Comparison of ENCODE assay signal across 36 cellular contexts in the genomic region with DNA sequence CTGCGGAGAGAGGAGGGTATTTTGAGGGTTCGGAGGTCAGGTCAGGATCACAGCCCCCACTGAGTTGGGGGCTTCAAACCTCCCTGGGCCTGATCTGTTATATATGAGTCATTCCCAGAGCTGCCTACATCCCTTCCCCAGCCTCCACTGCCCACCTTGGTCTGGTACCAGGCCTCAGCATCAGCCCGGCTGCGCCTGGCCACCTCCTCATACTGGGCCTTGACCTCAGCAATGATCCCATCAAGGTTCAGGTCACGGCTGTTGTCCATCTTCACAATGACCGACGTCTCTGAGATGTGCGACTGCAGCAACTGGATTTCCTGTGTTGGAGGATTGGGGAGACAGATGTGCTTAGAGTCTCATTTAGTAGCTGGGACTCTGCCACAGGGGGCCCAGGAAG. TPM values are rescaled to one million over a fixed set of nuclear protein-coding genes. Genes with fewer than 3 reads are reported as not detected.
"Had no signal": no experiment of that assay in that cellular context is flagged by ENCODE, and none has a peak within 500 bp of the region (broad histone marks: within the 10 kb centered on the region; RNA-seq: fewer than 3 reads in every experiment).

No MANE protein-coding gene starts in this region.

- ATAC-seq: activated CD8-positive, alpha-beta T cell treated with anti-CD3 and anti-CD28 coated beads for 36 hours; activated naive CD8-positive, alpha-beta T cell treated with anti-CD3 and anti-CD28 coated beads, Interleukin-2, amount 50 U/mL, for 24 hours; activated T-cell treated with anti-CD3 and anti-CD28 coated beads, Interleukin-2, amount 50 U/mL, for 4 hours; body of pancreas had no signal

- H3K4me3 Mint-ChIP-seq: activated B cell treated with CpG ODN at 0.5 μM for 24 hours; activated CD4-positive, alpha-beta memory T cell treated with anti-CD3 and anti-CD28 coated beads for 36 hours; activated CD4-positive, alpha-beta T cell treated with anti-CD3 and anti-CD28 coated beads, Interleukin-2, amount 10 ng/mL, durations not matched to agents 24 days and 14 days; activated CD8-positive, alpha-beta T cell treated with anti-CD3 and anti-CD28 coated beads for 36 hours; activated naive CD4-positive, alpha-beta T cell treated with anti-CD3 and anti-CD28 coated beads, Interleukin-2, amount 10 ng/mL, durations not matched to agents 7 days and 5 days; activated naive CD4-positive, alpha-beta T cell treated with anti-CD3 and anti-CD28 coated beads, Interleukin-2, amount 50 U/mL, for 24 hours; activated naive CD8-positive, alpha-beta T cell; activated naive CD8-positive, alpha-beta T cell treated with anti-CD3 and anti-CD28 coated beads, Interleukin-2, amount 10 ng/mL, durations not matched to agents 7 days and 5 days; activated naive CD8-positive, alpha-beta T cell treated with anti-CD3 and anti-CD28 coated beads, Interleukin-2, amount 50 U/mL, for 24 hours; activated T-cell treated with anti-CD3 and anti-CD28 coated beads, Interleukin-2, amount 50 U/mL, for 4 hours; central memory CD8-positive, alpha-beta T cell; T-helper 1 cell treated with Interleukin-12 subunit alpha and Interleukin-12 subunit beta and Interleukin-4 antibody, amounts not matched to agents 30 μg/mL and 1 μg/mL, for 36 hours; T-helper 2 cell treated with Interferon-gamma antibody and Interleukin-4, amounts not matched to agents 5 μg/mL and 100 μg/mL, for 36 hours had no signal

- H3K9me3 Mint-ChIP-seq: activated B cell treated with CpG ODN at 0.5 μM for 24 hours; activated CD4-positive, alpha-beta memory T cell treated with anti-CD3 and anti-CD28 coated beads for 36 hours; activated CD4-positive, alpha-beta T cell treated with anti-CD3 and anti-CD28 coated beads, Interleukin-2, amount 10 ng/mL, durations not matched to agents 24 days and 14 days; activated CD8-positive, alpha-beta T cell treated with anti-CD3 and anti-CD28 coated beads for 36 hours; activated naive CD4-positive, alpha-beta T cell treated with anti-CD3 and anti-CD28 coated beads, Interleukin-2, amount 10 ng/mL, durations not matched to agents 7 days and 5 days; activated naive CD4-positive, alpha-beta T cell treated with anti-CD3 and anti-CD28 coated beads, Interleukin-2, amount 50 U/mL, for 24 hours; activated naive CD8-positive, alpha-beta T cell treated with anti-CD3 and anti-CD28 coated beads, Interleukin-2, amount 10 ng/mL, durations not matched to agents 7 days and 5 days; activated naive CD8-positive, alpha-beta T cell treated with anti-CD3 and anti-CD28 coated beads, Interleukin-2, amount 50 U/mL, for 24 hours; activated T-cell treated with anti-CD3 and anti-CD28 coated beads, Interleukin-2, amount 50 U/mL, for 4 hours; activated T-helper 2 cell treated with anti-CD3 and anti-CD28 coated beads, Interferon-gamma antibody, Interleukin-2, Interleukin-4, amounts not matched to agents 10 μg/mL and 5 μg/mL and 100 μg/mL, durations not matched to agents 14 hours and 24 hours and 36 hours; central memory CD8-positive, alpha-beta T cell; T-helper 1 cell treated with Interleukin-12 subunit alpha and Interleukin-12 subunit beta and Interleukin-4 antibody, amounts not matched to agents 30 μg/mL and 1 μg/mL, for 36 hours; T-helper 2 cell treated with Interferon-gamma antibody and Interleukin-4, amounts not matched to agents 5 μg/mL and 100 μg/mL, for 36 hours had no signal

- H3K36me3 Mint-ChIP-seq: activated CD4-positive, alpha-beta memory T cell treated with anti-CD3 and anti-CD28 coated beads for 36 hours; activated naive CD4-positive, alpha-beta T cell treated with anti-CD3 and anti-CD28 coated beads, Interleukin-2, amount 10 ng/mL, durations not matched to agents 7 days and 5 days; activated naive CD4-positive, alpha-beta T cell treated with anti-CD3 and anti-CD28 coated beads, Interleukin-2, amount 50 U/mL, for 24 hours; activated naive CD8-positive, alpha-beta T cell; activated naive CD8-positive, alpha-beta T cell treated with anti-CD3 and anti-CD28 coated beads, Interleukin-2, amount 10 ng/mL, durations not matched to agents 7 days and 5 days had no signal

- H3K4me3 ChIP-seq: body of pancreas, cardiac muscle cell had no signal

- H3K4me1 ChIP-seq: body of pancreas had no signal

- H3K27ac Mint-ChIP-seq: activated B cell treated with CpG ODN at 0.5 μM for 24 hours; activated CD4-positive, alpha-beta memory T cell treated with anti-CD3 and anti-CD28 coated beads for 36 hours; activated CD4-positive, alpha-beta T cell treated with anti-CD3 and anti-CD28 coated beads, Interleukin-2, amount 10 ng/mL, durations not matched to agents 24 days and 14 days; activated CD8-positive, alpha-beta T cell treated with anti-CD3 and anti-CD28 coated beads for 36 hours; activated naive CD4-positive, alpha-beta T cell treated with anti-CD3 and anti-CD28 coated beads, Interleukin-2, amount 10 ng/mL, durations not matched to agents 7 days and 5 days; activated naive CD4-positive, alpha-beta T cell treated with anti-CD3 and anti-CD28 coated beads, Interleukin-2, amount 50 U/mL, for 24 hours; activated naive CD8-positive, alpha-beta T cell; activated naive CD8-positive, alpha-beta T cell treated with anti-CD3 and anti-CD28 coated beads, Interleukin-2, amount 10 ng/mL, durations not matched to agents 7 days and 5 days; activated naive CD8-positive, alpha-beta T cell treated with anti-CD3 and anti-CD28 coated beads, Interleukin-2, amount 50 U/mL, for 24 hours; activated T-helper 2 cell treated with anti-CD3 and anti-CD28 coated beads, Interferon-gamma antibody, Interleukin-2, Interleukin-4, amounts not matched to agents 10 μg/mL and 5 μg/mL and 100 μg/mL, durations not matched to agents 14 hours and 24 hours and 36 hours; T-helper 1 cell treated with Interleukin-12 subunit alpha and Interleukin-12 subunit beta and Interleukin-4 antibody, amounts not matched to agents 30 μg/mL and 1 μg/mL, for 36 hours; T-helper 2 cell treated with Interferon-gamma antibody and Interleukin-4, amounts not matched to agents 5 μg/mL and 100 μg/mL, for 36 hours had no signal

- H3K27me3 ChIP-seq: body of pancreas had no signal

- H3K36me3 ChIP-seq: cardiac muscle cell had no signal

- H3K27ac ChIP-seq: body of pancreas, cardiac muscle cell, VCaP had no signal

- H3K9me3 ChIP-seq: body of pancreas had no signal

- DNase-seq: activated B cell treated with CpG ODN at 0.5 μM for 24 hours; activated CD4-positive, alpha-beta memory T cell treated with anti-CD3 and anti-CD28 coated beads for 36 hours; activated CD4-positive, alpha-beta T cell treated with anti-CD3 and anti-CD28 coated beads for 4 hours; activated CD4-positive, alpha-beta T cell treated with anti-CD3 and anti-CD28 coated beads, Interleukin-2, amount 10 ng/mL, durations not matched to agents 24 days and 14 days; activated CD4-positive, alpha-beta T cell treated with anti-CD3 and anti-CD28 coated beads, Interleukin-2, amount 50 U/mL, for 1 hour; activated CD4-positive, alpha-beta T cell treated with anti-CD3 and anti-CD28 coated beads, Interleukin-2, amount 50 U/mL, for 4 hours; activated CD4-positive, CD25-positive, alpha-beta regulatory T cell treated with anti-CD3 and anti-CD28 coated beads, Interleukin-2, amount 50 U/mL, for 72 hours; activated CD8-positive, alpha-beta memory T cell treated with anti-CD3 and anti-CD28 coated beads, Interleukin-2, amount 50 U/mL, for 4 hours; activated CD8-positive, alpha-beta T cell treated with anti-CD3 and anti-CD28 coated beads for 36 hours; activated effector memory CD4-positive, alpha-beta T cell treated with Interleukin-2 at 50 U/mL for 16 hours; activated gamma-delta T cell; activated naive CD4-positive, alpha-beta T cell treated with anti-CD3 and anti-CD28 coated beads, Interleukin-2, amount 10 ng/mL, durations not matched to agents 7 days and 5 days; activated naive CD4-positive, alpha-beta T cell treated with Interleukin-2 at 50 U/mL for 16 hours; activated naive CD8-positive, alpha-beta T cell treated with anti-CD3 and anti-CD28 coated beads, Interleukin-2, amount 10 ng/mL, durations not matched to agents 7 days and 5 days; activated naive CD8-positive, alpha-beta T cell treated with anti-CD3 and anti-CD28 coated beads, Interleukin-2, amount 50 U/mL, for 24 hours; activated T-cell treated with anti-CD3 and anti-CD28 coated beads for 4 hours; activated T-cell treated with anti-CD3 and anti-CD28 coated beads, Interleukin-2, amount 50 U/mL, for 1 hour; activated T-cell treated with anti-CD3 and anti-CD28 coated beads, Interleukin-2, amount 50 U/mL, for 4 hours; body of pancreas; cerebellar nuclear complex; SW 1271; T-helper 1 cell; T-helper 2 cell; T-helper 9 cell had no signal

- H3K27me3 Mint-ChIP-seq: activated CD8-positive, alpha-beta T cell treated with anti-CD3 and anti-CD28 coated beads for 36 hours had no signal

RNA-seq across cellular contexts. Expression of gene KRT84, which starts 4.2 kb away (rescaled TPM):
- total RNA-seq: activated B cell treated with CpG ODN at 0.5 μM for 24 hours; activated CD4-positive, alpha-beta memory T cell treated with anti-CD3 and anti-CD28 coated beads for 36 hours; activated CD4-positive, alpha-beta T cell treated with anti-CD3 and anti-CD28 coated beads, Interleukin-2, amount 10 ng/mL, durations not matched to agents 24 days and 14 days; activated CD8-positive, alpha-beta memory T cell treated with anti-CD3 and anti-CD28 coated beads for 36 hours; activated CD8-positive, alpha-beta T cell treated with anti-CD3 and anti-CD28 coated beads for 36 hours; activated naive CD8-positive, alpha-beta T cell treated with anti-CD3 and anti-CD28 coated beads, Interleukin-2, amount 10 ng/mL, durations not matched to agents 7 days and 5 days; activated T-cell treated with anti-CD3 and anti-CD28 coated beads, Interleukin-2, amount 50 U/mL, for 4 hours; activated T-helper 2 cell treated with anti-CD3 and anti-CD28 coated beads, Interferon-gamma antibody, Interleukin-2, Interleukin-4, amounts not matched to agents 10 μg/mL and 5 μg/mL and 100 μg/mL, durations not matched to agents 14 hours and 24 hours and 36 hours; astrocyte; body of pancreas; bronchial epithelial cell; cardiac muscle cell had no signal
- polyA plus RNA-seq: adipose tissue, cardiac muscle cell had no signal

RNA-seq across cellular contexts. Expression of gene KRT85, which starts 13.9 kb away (rescaled TPM):
- total RNA-seq: activated B cell treated with CpG ODN at 0.5 μM for 24 hours; activated CD4-positive, alpha-beta memory T cell treated with anti-CD3 and anti-CD28 coated beads for 36 hours; activated CD4-positive, alpha-beta T cell treated with anti-CD3 and anti-CD28 coated beads, Interleukin-2, amount 10 ng/mL, durations not matched to agents 24 days and 14 days; activated CD8-positive, alpha-beta memory T cell treated with anti-CD3 and anti-CD28 coated beads for 36 hours; activated CD8-positive, alpha-beta T cell treated with anti-CD3 and anti-CD28 coated beads for 36 hours; activated naive CD8-positive, alpha-beta T cell treated with anti-CD3 and anti-CD28 coated beads, Interleukin-2, amount 10 ng/mL, durations not matched to agents 7 days and 5 days; activated T-cell treated with anti-CD3 and anti-CD28 coated beads, Interleukin-2, amount 50 U/mL, for 4 hours; activated T-helper 2 cell treated with anti-CD3 and anti-CD28 coated beads, Interferon-gamma antibody, Interleukin-2, Interleukin-4, amounts not matched to agents 10 μg/mL and 5 μg/mL and 100 μg/mL, durations not matched to agents 14 hours and 24 hours and 36 hours; astrocyte; body of pancreas; bronchial epithelial cell had no signal
- polyA plus RNA-seq: adipose tissue, cardiac muscle cell had no signal

RNA-seq across cellular contexts. Expression of gene KRT82, which starts 24.9 kb away (rescaled TPM):
- total RNA-seq: activated B cell treated with CpG ODN at 0.5 μM for 24 hours; activated CD4-positive, alpha-beta memory T cell treated with anti-CD3 and anti-CD28 coated beads for 36 hours; activated CD4-positive, alpha-beta T cell treated with anti-CD3 and anti-CD28 coated beads, Interleukin-2, amount 10 ng/mL, durations not matched to agents 24 days and 14 days; activated CD8-positive, alpha-beta memory T cell treated with anti-CD3 and anti-CD28 coated beads for 36 hours; activated CD8-positive, alpha-beta T cell treated with anti-CD3 and anti-CD28 coated beads for 36 hours; activated naive CD8-positive, alpha-beta T cell treated with anti-CD3 and anti-CD28 coated beads, Interleukin-2, amount 10 ng/mL, durations not matched to agents 7 days and 5 days; activated T-cell treated with anti-CD3 and anti-CD28 coated beads, Interleukin-2, amount 50 U/mL, for 4 hours; activated T-helper 2 cell treated with anti-CD3 and anti-CD28 coated beads, Interferon-gamma antibody, Interleukin-2, Interleukin-4, amounts not matched to agents 10 μg/mL and 5 μg/mL and 100 μg/mL, durations not matched to agents 14 hours and 24 hours and 36 hours; astrocyte; body of pancreas; bronchial epithelial cell; cardiac muscle cell had no signal
- polyA plus RNA-seq: adipose tissue, cardiac muscle cell had no signal

RNA-seq across cellular contexts. Expression of gene KRT75, which starts 53.0 kb away (rescaled TPM):
- total RNA-seq: activated B cell treated with CpG ODN at 0.5 μM for 24 hours; activated CD4-positive, alpha-beta memory T cell treated with anti-CD3 and anti-CD28 coated beads for 36 hours; activated CD4-positive, alpha-beta T cell treated with anti-CD3 and anti-CD28 coated beads, Interleukin-2, amount 10 ng/mL, durations not matched to agents 24 days and 14 days; activated CD8-positive, alpha-beta memory T cell treated with anti-CD3 and anti-CD28 coated beads for 36 hours; activated CD8-positive, alpha-beta T cell treated with anti-CD3 and anti-CD28 coated beads for 36 hours; activated naive CD8-positive, alpha-beta T cell treated with anti-CD3 and anti-CD28 coated beads, Interleukin-2, amount 10 ng/mL, durations not matched to agents 7 days and 5 days; activated T-cell treated with anti-CD3 and anti-CD28 coated beads, Interleukin-2, amount 50 U/mL, for 4 hours; activated T-helper 2 cell treated with anti-CD3 and anti-CD28 coated beads, Interferon-gamma antibody, Interleukin-2, Interleukin-4, amounts not matched to agents 10 μg/mL and 5 μg/mL and 100 μg/mL, durations not matched to agents 14 hours and 24 hours and 36 hours; astrocyte; body of pancreas; cardiac muscle cell had no signal
- polyA plus RNA-seq: cardiac muscle cell had no signal
